23 cellular contexts compared by ENCODE assay signal in the genomic region with DNA sequence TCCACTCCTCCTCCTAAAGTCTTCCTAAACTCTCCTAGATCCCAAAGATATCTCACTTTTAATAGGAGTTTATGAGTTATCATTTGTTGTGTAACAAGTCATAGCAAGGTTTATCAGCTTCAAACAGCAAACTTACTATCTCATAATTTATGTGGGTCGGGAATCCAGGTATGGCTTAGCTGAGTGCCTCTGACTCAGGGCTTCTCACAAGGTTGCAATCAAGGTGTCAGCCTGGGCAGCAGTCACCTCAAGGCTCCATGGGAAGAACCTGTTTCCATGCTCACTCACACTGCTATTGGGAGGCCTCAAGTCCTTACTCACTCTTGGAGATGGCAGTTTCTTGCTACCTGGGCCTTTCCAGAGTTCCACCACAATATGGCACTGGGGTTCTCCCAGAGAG.
DNase-seq lines count a peak whose midpoint lies in the region; TF ChIP-seq lines count a peak whose summit lies in the region.
"Had no signal": no experiment of that assay in that cellular context is flagged by ENCODE, and none has a peak within 500 bp of the region (broad histone marks: within the 10 kb centered on the region; RNA-seq: fewer than 3 reads in every experiment).

No MANE protein-coding gene starts in this region.

- no peak overlapping the region for H2BK12ac ChIP-seq in trophoblast cell (ENCODE audit: low read length)

- no peak overlapping the region for H4K91ac ChIP-seq in trophoblast cell (ENCODE audit: low read depth, low read length)

- no peaks in the 10 kb centered on the region for H3K9me3 Mint-ChIP-seq in endodermal cell

- H3K9ac ChIP-seq in endodermal cell (ENCODE audit: extremely low read depth, low read length, poor library complexity, severe bottlenecking) (no peak overlapping the region), trophoblast cell (ENCODE audit: low read length) (no peak overlapping the region)
- H3K9ac ChIP-seq: BLaER1 had no signal

- H3K27ac ChIP-seq in endodermal cell (ENCODE audit: low read depth, low read length) (no peak overlapping the region), trophoblast cell (ENCODE audit: low read depth, low read length) (no peak overlapping the region)
- H3K27ac ChIP-seq: BLaER1 had no signal

- H3K79me2 ChIP-seq in trophoblast cell (ENCODE audit: control insufficient read depth, insufficient read depth, low read length, poor library complexity), result no peaks in the 10 kb centered on the region

- no peak overlapping the region for H2AK5ac ChIP-seq in trophoblast cell (ENCODE audit: low read length)

- H3K18ac ChIP-seq in trophoblast cell (ENCODE audit: low read length), result no peak overlapping the region

- no peak overlapping the region for H4K12ac ChIP-seq in trophoblast cell (ENCODE audit: low read depth, low read length)

- H3K4me3 Mint-ChIP-seq in endodermal cell, result no peak overlapping the region
- H3K4me3 Mint-ChIP-seq: CD14-positive monocyte; CD4-positive, alpha-beta memory T cell; CD4-positive, CD25-positive, alpha-beta regulatory T cell; CD8-positive, alpha-beta memory T cell had no signal

- no peak overlapping the region for H2BK120ac ChIP-seq in trophoblast cell (ENCODE audit: insufficient read depth, low read length, poor library complexity)

- H3K27me3 ChIP-seq in endodermal cell (ENCODE audit: control insufficient read depth, insufficient read depth, low read length, poor library complexity, severe bottlenecking), result no peaks in the 10 kb centered on the region
- no peaks in the 10 kb centered on the region for H3K27me3 ChIP-seq in trophoblast cell (ENCODE audit: insufficient read depth, low read length)
- H3K27me3 ChIP-seq: BE2C had no signal

- H3K27ac Mint-ChIP-seq in endodermal cell, result no peak overlapping the region
- H3K27ac Mint-ChIP-seq: CD14-positive monocyte; CD4-positive, alpha-beta memory T cell; CD8-positive, alpha-beta memory T cell had no signal

- H3K36me3 ChIP-seq in endodermal cell (ENCODE audit: control insufficient read depth, insufficient read depth, low read length) (no peaks in the 10 kb centered on the region), trophoblast cell (ENCODE audit: control insufficient read depth in 1 of 2, insufficient read depth in 2 of 2, low read length in 2 of 2) (no peaks in the 10 kb centered on the region)
- H3K36me3 ChIP-seq: BE2C, BLaER1 had no signal

- H3K4me2 ChIP-seq in trophoblast cell (ENCODE audit: low read length), result no peak overlapping the region
- H3K4me2 ChIP-seq: BLaER1 had no signal

- no peaks in the 10 kb centered on the region for H3K9me3 ChIP-seq in endodermal cell (ENCODE audit: control insufficient read depth, low read length)
- no peaks in the 10 kb centered on the region for H3K9me3 ChIP-seq in trophoblast cell (ENCODE audit: insufficient read depth, low read depth, low read length)
- H3K9me3 ChIP-seq: BE2C, BLaER1 had no signal

- TF ChIP-seq CTCF in endodermal cell (conservative IDR thresholded peaks at IDR 0.05) (no peak), epithelial cell of esophagus (IDR thresholded peaks at IDR 0.05; ENCODE audit: insufficient read depth, low read depth, low read length, missing control alignments) (no peak)

- no peak overlapping the region for H2BK5ac ChIP-seq in trophoblast cell (ENCODE audit: low read depth, low read length, poor library complexity)

- H3K4ac ChIP-seq in trophoblast cell (ENCODE audit: low read depth, low read length), result no peak overlapping the region

- H3K14ac ChIP-seq in trophoblast cell (ENCODE audit: low read length), result no peak overlapping the region

- no peak overlapping the region for H4K8ac ChIP-seq in trophoblast cell (ENCODE audit: low read depth, low read length)

- H3K36me3 Mint-ChIP-seq in endodermal cell (ENCODE audit: low read depth), result no peaks in the 10 kb centered on the region
- H3K36me3 Mint-ChIP-seq: CD14-positive monocyte; CD4-positive, alpha-beta memory T cell; CD4-positive, CD25-positive, alpha-beta regulatory T cell; CD8-positive, alpha-beta memory T cell had no signal

- H3K4me1 ChIP-seq in endodermal cell (ENCODE audit: control insufficient read depth, insufficient read depth, low read length) (no peaks in the 10 kb centered on the region), trophoblast cell (ENCODE audit: control insufficient read depth in 1 of 2, insufficient read depth in 2 of 2, low read length in 2 of 2) (no peaks in the 10 kb centered on the region)
- H3K4me1 ChIP-seq: BE2C, BLaER1 had no signal

- H3K4me3 ChIP-seq in endodermal cell (ENCODE audit: low read length) (no peak overlapping the region), epithelial cell of esophagus (ENCODE audit: low read length) (no peak overlapping the region), trophoblast cell (ENCODE audit: low read depth, low read length) (no peak overlapping the region)
- H3K4me3 ChIP-seq: BLaER1, GM12878 had no signal

- no peak overlapping the region for H2AFZ ChIP-seq in trophoblast cell (ENCODE audit: insufficient read depth, low read length, poor library complexity)

- no peaks in the 10 kb centered on the region for H3K79me1 ChIP-seq in trophoblast cell (ENCODE audit: low read length)

- H3K4me1 Mint-ChIP-seq in endodermal cell, result peaks cover 9% of the 10 kb centered on the region
- H3K4me1 Mint-ChIP-seq: CD14-positive monocyte; CD4-positive, alpha-beta memory T cell; CD4-positive, CD25-positive, alpha-beta regulatory T cell; CD8-positive, alpha-beta memory T cell had no signal

- no peaks in the 10 kb centered on the region for H3K27me3 Mint-ChIP-seq in endodermal cell (ENCODE audit: insufficient read depth)
- H3K27me3 Mint-ChIP-seq: CD4-positive, alpha-beta memory T cell; CD4-positive, CD25-positive, alpha-beta regulatory T cell; CD8-positive, alpha-beta memory T cell had no signal

- 88 to 100% methylated on average over 1 of the region's 1 CpG for WGBS in endodermal cell (ENCODE audit: insufficient coverage in 1 of 2, insufficient read length in 1 of 2), 2 experiments
- no CpG with 5 or more reads among the region's 1 CpG for WGBS in trophoblast cell (ENCODE audit: extremely low coverage, insufficient coverage, insufficient read length)

- H3K23ac ChIP-seq in trophoblast cell (ENCODE audit: low read length), result no peak overlapping the region

- DNase-seq in endodermal cell, result peak; percentile 45
- peak; percentile 57 for DNase-seq in epithelial cell of esophagus (ENCODE audit: low read depth)
- DNase-seq in trophoblast cell, result peak; percentile 20 to 55
- no peak for DNase-seq in midbrain (lab: John Stamatoyannopoulos, UW)
- DNase-seq in stimulated activated CD4-positive, alpha-beta T cell treated with anti-CD3 and anti-CD28 coated beads, Interleukin-4, amount 100 ng/mL, for 1 hour, result no peak
- DNase-seq: 8988T; ACHN; BE2C; C1 segment of cervical spinal cord; CD4-positive, alpha-beta memory T cell; CD4-positive, CD25-positive, alpha-beta regulatory T cell; CD8-positive, alpha-beta memory T cell; COR-L47; DMS 273 treated with DMSO at 0.1 percent for 48 hours; DMS153; DMS53; DMS79; DND-41; EL; GDM1 had no signal

Comparison
In these comparisons a context has a peak if more than half of its experiments do, and no peak if none do; other contexts are left out.
1. DNase-seq: peak in endodermal cell (single experiment), epithelial cell of esophagus (single experiment) and trophoblast cell (2 of 2); none in midbrain (single experiment) and stimulated activated CD4-positive, alpha-beta T cell treated with anti-CD3 and anti-CD28 coated beads, Interleukin-4, amount 100 ng/mL, for 1 hour (single experiment).